21 cellular contexts compared by ENCODE assay signal in genomic region chr22:25729595-25729994, GRCh38. TPM values are rescaled to one million over a fixed set of nuclear protein-coding genes. Genes with fewer than 3 reads are reported as not detected.
DNase-seq lines count a peak whose midpoint lies in the region; ATAC-seq and TF ChIP-seq lines count a peak whose summit lies in the region.
"Had no signal": no experiment of that assay in that cellular context is flagged by ENCODE, and none has a peak within 500 bp of the region (broad histone marks: within the 10 kb centered on the region; RNA-seq: fewer than 3 reads in every experiment).

No MANE protein-coding gene starts in this region.

- H3K56ac ChIP-seq in H9 (ENCODE audit: insufficient read length, low read depth, low read length) = no peak overlapping the region

- no peak overlapping the region for H3K4ac ChIP-seq in H9 (ENCODE audit: low read depth, low read length)

- no peak overlapping the region for H4K8ac ChIP-seq in H9 (replicated peaks; ENCODE audit: insufficient read length, low read depth, low read length)

- H3K27ac ChIP-seq in H9 (ENCODE audit: insufficient read length, low read depth, low read length) (no peak overlapping the region), endodermal cell (ENCODE audit: low read depth, low read length) (no peak overlapping the region), osteoblast (ENCODE audit: low read depth, low read length) (no peak overlapping the region)
- H3K27ac ChIP-seq: 22Rv1, Peyer's patch, SJSA1 had no signal

- no peak overlapping the region for H3K18ac ChIP-seq in H9 (ENCODE audit: insufficient read length, low read depth, low read length)

- no peaks in the 10 kb centered on the region for H3K9me3 Mint-ChIP-seq in activated CD4-positive, alpha-beta T cell treated with anti-CD3 and anti-CD28 coated beads, Interleukin-2, amount 10 ng/mL, durations not matched to agents 24 days and 14 days
- H3K9me3 Mint-ChIP-seq in H9 (no peaks in the 10 kb centered on the region), endodermal cell (no peaks in the 10 kb centered on the region)
- no peaks in the 10 kb centered on the region for H3K9me3 Mint-ChIP-seq in stimulated activated memory B cell treated with anti-CD40 and anti-IgM and Interleukin-4, amounts not matched to agents 10 μg/mL and 1 μg/mL and 100 μg/mL, for 72 hours
- no peaks in the 10 kb centered on the region for H3K9me3 Mint-ChIP-seq in activated T-cell treated with anti-CD3 and anti-CD28 coated beads, Interleukin-2, amount 50 U/mL, for 24 hours
- H3K9me3 Mint-ChIP-seq: CD4-positive, alpha-beta T cell; IgD-negative memory B cell had no signal

- no peaks in the 10 kb centered on the region for H3K27me3 Mint-ChIP-seq in activated CD4-positive, alpha-beta T cell treated with anti-CD3 and anti-CD28 coated beads, Interleukin-2, amount 10 ng/mL, durations not matched to agents 24 days and 14 days
- no peaks in the 10 kb centered on the region; the same call in none of the 2 replicates for H3K27me3 Mint-ChIP-seq in H9 (ENCODE audit: low read depth)
- H3K27me3 Mint-ChIP-seq in endodermal cell (ENCODE audit: insufficient read depth) = no peaks in the 10 kb centered on the region
- H3K27me3 Mint-ChIP-seq in stimulated activated memory B cell treated with anti-CD40 and anti-IgM and Interleukin-4, amounts not matched to agents 10 μg/mL and 1 μg/mL and 100 μg/mL, for 72 hours = no peaks in the 10 kb centered on the region
- peaks cover 8% of the 10 kb centered on the region for H3K27me3 Mint-ChIP-seq in activated T-cell treated with anti-CD3 and anti-CD28 coated beads, Interleukin-2, amount 50 U/mL, for 24 hours
- H3K27me3 Mint-ChIP-seq: CD4-positive, alpha-beta T cell; IgD-negative memory B cell had no signal

- H3K4me3 Mint-ChIP-seq in activated CD4-positive, alpha-beta T cell treated with anti-CD3 and anti-CD28 coated beads, Interleukin-2, amount 10 ng/mL, durations not matched to agents 24 days and 14 days = no peak overlapping the region
- H3K4me3 Mint-ChIP-seq in H9 = no peak overlapping the region
- H3K4me3 Mint-ChIP-seq in endodermal cell = no peak overlapping the region
- no peak overlapping the region for H3K4me3 Mint-ChIP-seq in stimulated activated memory B cell treated with anti-CD40 and anti-IgM and Interleukin-4, amounts not matched to agents 10 μg/mL and 1 μg/mL and 100 μg/mL, for 72 hours
- H3K4me3 Mint-ChIP-seq in activated T-cell treated with anti-CD3 and anti-CD28 coated beads, Interleukin-2, amount 50 U/mL, for 24 hours = no peak overlapping the region
- H3K4me3 Mint-ChIP-seq: CD4-positive, alpha-beta T cell; HFFc6; IgD-negative memory B cell had no signal

- H3K36me3 ChIP-seq in endodermal cell (ENCODE audit: control insufficient read depth, insufficient read depth, low read length) (no peaks in the 10 kb centered on the region), osteoblast (ENCODE audit: insufficient read depth, low read length) (no peaks in the 10 kb centered on the region)
- H3K36me3 ChIP-seq: Peyer's patch, SJSA1 had no signal

- DNase-seq in activated CD4-positive, alpha-beta T cell treated with anti-CD3 and anti-CD28 coated beads, Interleukin-2, amount 10 ng/mL, durations not matched to agents 24 days and 14 days = no peak
- DNase-seq in activated CD4-positive, alpha-beta T cell treated with anti-CD3 and anti-CD28 coated beads for 1 hour = no peak
- DNase-seq in H9 (peak; percentile 22), endodermal cell (peak; percentile 40), DMS153 (lab: John Stamatoyannopoulos, UW) (no peak), osteoblast (ENCODE audit: insufficient read length, low spot score, missing footprints) (no peak)
- DNase-seq in activated T-cell treated with anti-CD3 and anti-CD28 coated beads, Interleukin-2, amount 50 U/mL, for 24 hours = no peak
- DNase-seq: AML-193; CD4-positive, alpha-beta T cell; DMS53; EL; HFFc6; Kasumi-1; NCI-H1105; NCI-H1694; NK-92 treated with Interleukin-12 subunit alpha and Interleukin-12 subunit beta, amount 100 ng/mL, for 24 hours had no signal

- no peak overlapping the region for H4K5ac ChIP-seq in H9 (ENCODE audit: insufficient read length, low read depth, low read length)

- no peak overlapping the region for H2BK5ac ChIP-seq in H9 (ENCODE audit: insufficient read length, low read length)

- H3K23me2 ChIP-seq in H9 (ENCODE audit: insufficient read length, low read depth, low read length, poor library complexity, severe bottlenecking) = no peaks in the 10 kb centered on the region

- no peak for TF ChIP-seq CTCF in H9 (conservative IDR thresholded peaks at IDR 0.05)
- no peak for TF ChIP-seq CTCF in endodermal cell (conservative IDR thresholded peaks at IDR 0.05)
- TF ChIP-seq CTCF in osteoblast (IDR thresholded peaks at IDR 0.05; ENCODE audit: extremely low read depth, low read depth, low read length) = no peak

- no peaks in the 10 kb centered on the region for H3K79me2 ChIP-seq in H9 (ENCODE audit: insufficient read depth, low read length)
- H3K79me2 ChIP-seq in osteoblast (ENCODE audit: insufficient read depth, low read length) = no peaks in the 10 kb centered on the region

- no peak overlapping the region for H3K4me2 ChIP-seq in H9 (ENCODE audit: insufficient read depth, insufficient read length, low read length)
- H3K4me2 ChIP-seq in osteoblast (ENCODE audit: insufficient read depth, low read length) = no peak overlapping the region

- H3K9ac ChIP-seq in H9 (ENCODE audit: extremely low read depth, insufficient read length, low read length) (no peak overlapping the region), endodermal cell (ENCODE audit: extremely low read depth, low read length, poor library complexity, severe bottlenecking) (no peak overlapping the region)

- H3K27ac Mint-ChIP-seq in activated CD4-positive, alpha-beta T cell treated with anti-CD3 and anti-CD28 coated beads, Interleukin-2, amount 10 ng/mL, durations not matched to agents 24 days and 14 days = peak overlapping the region; percentile 48
- H3K27ac Mint-ChIP-seq in H9 = no peak overlapping the region
- no peak overlapping the region for H3K27ac Mint-ChIP-seq in endodermal cell
- H3K27ac Mint-ChIP-seq in stimulated activated memory B cell treated with anti-CD40 and anti-IgM and Interleukin-4, amounts not matched to agents 10 μg/mL and 1 μg/mL and 100 μg/mL, for 72 hours = peak overlapping the region; percentile 37
- H3K27ac Mint-ChIP-seq in activated T-cell treated with anti-CD3 and anti-CD28 coated beads, Interleukin-2, amount 50 U/mL, for 24 hours = no peak overlapping the region
- H3K27ac Mint-ChIP-seq: CD4-positive, alpha-beta T cell; HFFc6; IgD-negative memory B cell had no signal

- no peak overlapping the region for H3T11ph ChIP-seq in H9 (ENCODE audit: low read length)

- no peaks in the 10 kb centered on the region for H3K27me3 ChIP-seq in H9 (ENCODE audit: insufficient read depth, low read length)
- H3K27me3 ChIP-seq in endodermal cell (ENCODE audit: control insufficient read depth, insufficient read depth, low read length, poor library complexity, severe bottlenecking) = no peaks in the 10 kb centered on the region
- H3K27me3 ChIP-seq in osteoblast (ENCODE audit: insufficient read depth, low read length) = no peaks in the 10 kb centered on the region
- H3K27me3 ChIP-seq: Peyer's patch, SJSA1 had no signal

- H2AFZ ChIP-seq in H9 (ENCODE audit: low read length) = no peak overlapping the region
- H2AFZ ChIP-seq in osteoblast (ENCODE audit: low read length) = no peak overlapping the region

- H3K4me1 ChIP-seq in H9 (ENCODE audit: insufficient read depth, low read length) (no peaks in the 10 kb centered on the region; the same call in 1 of the 2 replicates), endodermal cell (ENCODE audit: control insufficient read depth, insufficient read depth, low read length) (no peaks in the 10 kb centered on the region), osteoblast (ENCODE audit: insufficient read depth, low read length) (no peaks in the 10 kb centered on the region)
- H3K4me1 ChIP-seq: Peyer's patch, SJSA1 had no signal

- WGBS in H9 (ENCODE audit: extremely low coverage, insufficient read length, low lambda C conversion rate) = no CpG with 5 or more reads among the region's 6 CpGs
- WGBS in endodermal cell (ENCODE audit: insufficient coverage in 1 of 2, insufficient read length in 1 of 2), 2 experiments = 89 to 91% methylated on average over 4 to 6 of the region's 6 CpGs

- no peaks in the 10 kb centered on the region for H3K79me1 ChIP-seq in H9 (ENCODE audit: insufficient read depth, low read depth, low read length, poor library complexity, severe bottlenecking)

- peaks cover 34% of the 10 kb centered on the region for H3K36me3 Mint-ChIP-seq in activated CD4-positive, alpha-beta T cell treated with anti-CD3 and anti-CD28 coated beads, Interleukin-2, amount 10 ng/mL, durations not matched to agents 24 days and 14 days (ENCODE audit: low read depth)
- no peaks in the 10 kb centered on the region for H3K36me3 Mint-ChIP-seq in H9 (ENCODE audit: insufficient read depth in 1 of 3, low read depth in 3 of 3)
- H3K36me3 Mint-ChIP-seq in endodermal cell (ENCODE audit: low read depth) = no peaks in the 10 kb centered on the region
- peaks cover 8% of the 10 kb centered on the region for H3K36me3 Mint-ChIP-seq in stimulated activated memory B cell treated with anti-CD40 and anti-IgM and Interleukin-4, amounts not matched to agents 10 μg/mL and 1 μg/mL and 100 μg/mL, for 72 hours
- H3K36me3 Mint-ChIP-seq in activated T-cell treated with anti-CD3 and anti-CD28 coated beads, Interleukin-2, amount 50 U/mL, for 24 hours (ENCODE audit: low read depth) = no peaks in the 10 kb centered on the region
- H3K36me3 Mint-ChIP-seq: IgD-negative memory B cell had no signal

- no peak overlapping the region for H3K23ac ChIP-seq in H9 (ENCODE audit: insufficient read length, low read depth, low read length)

- H2BK12ac ChIP-seq in H9 (ENCODE audit: insufficient read length, low read depth, low read length) = no peak overlapping the region

- ATAC-seq in stimulated activated memory B cell treated with anti-CD40 and anti-IgM and Interleukin-4, amounts not matched to agents 10 μg/mL and 1 μg/mL and 100 μg/mL, for 72 hours = peak; percentile 47

- H2BK15ac ChIP-seq in H9 (ENCODE audit: low read depth, low read length) = no peak overlapping the region

- no peak overlapping the region for H4K91ac ChIP-seq in H9 (ENCODE audit: insufficient read length, low read depth, low read length)

- H3K9me3 ChIP-seq in H9 (ENCODE audit: control insufficient read depth, low read depth, low read length) (no peaks in the 10 kb centered on the region), endodermal cell (ENCODE audit: control insufficient read depth, low read length) (no peaks in the 10 kb centered on the region), osteoblast (ENCODE audit: low read depth, low read length) (no peaks in the 10 kb centered on the region)
- H3K9me3 ChIP-seq: Peyer's patch, SJSA1 had no signal

- H3K4me3 ChIP-seq in endodermal cell (ENCODE audit: low read length) (no peak overlapping the region), osteoblast (ENCODE audit: insufficient read depth, low read length) (no peak overlapping the region)
- H3K4me3 ChIP-seq: Peyer's patch, SJSA1 had no signal

- peaks cover 31% of the 10 kb centered on the region for H3K4me1 Mint-ChIP-seq in activated CD4-positive, alpha-beta T cell treated with anti-CD3 and anti-CD28 coated beads, Interleukin-2, amount 10 ng/mL, durations not matched to agents 24 days and 14 days
- H3K4me1 Mint-ChIP-seq in H9 (peaks cover 8 to 10% of the 10 kb centered on the region in 2 experiments), endodermal cell (peaks cover 8% of the 10 kb centered on the region)
- peaks cover 12% of the 10 kb centered on the region for H3K4me1 Mint-ChIP-seq in stimulated activated memory B cell treated with anti-CD40 and anti-IgM and Interleukin-4, amounts not matched to agents 10 μg/mL and 1 μg/mL and 100 μg/mL, for 72 hours
- peaks cover 10% of the 10 kb centered on the region for H3K4me1 Mint-ChIP-seq in activated T-cell treated with anti-CD3 and anti-CD28 coated beads, Interleukin-2, amount 50 U/mL, for 24 hours (ENCODE audit: low read depth)

- no peak overlapping the region for H2BK120ac ChIP-seq in H9 (ENCODE audit: low read depth, low read length, poor library complexity, severe bottlenecking)

- H4K20me1 ChIP-seq in H9 (ENCODE audit: control insufficient read depth, insufficient read depth, insufficient read length) = no peaks in the 10 kb centered on the region
- H4K20me1 ChIP-seq in osteoblast (ENCODE audit: insufficient read depth, low read length) = no peaks in the 10 kb centered on the region

- no peak overlapping the region; the same call in 1 of the 2 replicates for H3K14ac ChIP-seq in H9 (ENCODE audit: insufficient read depth, low read length)

- no peak overlapping the region for H2AK5ac ChIP-seq in H9 (ENCODE audit: insufficient read length, low read length)

- intact Hi-C loops in activated CD4-positive, alpha-beta T cell treated with anti-CD3 and anti-CD28 coated beads, Interleukin-2, amount 10 ng/mL, durations not matched to agents 24 days and 14 days (cut with micrococcal nuclease) = no loop called here

- no peak overlapping the region for H2BK20ac ChIP-seq in H9 (ENCODE audit: low read depth, low read length, poor library complexity, severe bottlenecking)

RNA-seq across cellular contexts. Expression of gene MYO18B, which starts 12.4 kb away (rescaled TPM):
- total RNA-seq in activated CD4-positive, alpha-beta T cell treated with anti-CD3 and anti-CD28 coated beads, Interleukin-2, amount 10 ng/mL, durations not matched to agents 24 days and 14 days = 0.40 and 0.49 TPM in 2 replicates
- 0.26 and 0.46 TPM in 2 replicates for total RNA-seq in H9 (2021)
- total RNA-seq in endodermal cell = under 1 TPM; 0.77 to 0.84 TPM
- polyA plus RNA-seq in endodermal cell (2013, experiment 1 of 2) = 0.14 TPM
- 0.33 TPM for polyA plus RNA-seq in endodermal cell (2013, experiment 2 of 2)
- under 0.01 TPM in 1 of 2 replicates, not detected in the other for total RNA-seq in osteoblast
- polyA plus RNA-seq: IgD-negative memory B cell had no signal

Comparison
In these comparisons a context has a peak if more than half of its experiments do, and no peak if none do; other contexts are left out.
1. DNase-seq: peak in H9 (single experiment) and endodermal cell (single experiment); none in activated CD4-positive, alpha-beta T cell treated with anti-CD3 and anti-CD28 coated beads, Interleukin-2, amount 10 ng/mL, durations not matched to agents 24 days and 14 days (single experiment), activated CD4-positive, alpha-beta T cell treated with anti-CD3 and anti-CD28 coated beads for 1 hour (single experiment), activated T-cell treated with anti-CD3 and anti-CD28 coated beads, Interleukin-2, amount 50 U/mL, for 24 hours (single experiment), DMS153 (single experiment) and osteoblast (single experiment).
2. H3K27ac Mint-ChIP-seq: peak in activated CD4-positive, alpha-beta T cell treated with anti-CD3 and anti-CD28 coated beads, Interleukin-2, amount 10 ng/mL, durations not matched to agents 24 days and 14 days (single experiment) and stimulated activated memory B cell treated with anti-CD40 and anti-IgM and Interleukin-4, amounts not matched to agents 10 μg/mL and 1 μg/mL and 100 μg/mL, for 72 hours (single experiment); none in H9 (0 of 3), endodermal cell (single experiment) and activated T-cell treated with anti-CD3 and anti-CD28 coated beads, Interleukin-2, amount 50 U/mL, for 24 hours (single experiment).